ENCODE assay signal across 10 cellular contexts in genomic region chr13:76383671-76384461, GRCh38.
DNase-seq lines count a peak whose midpoint lies in the region; ATAC-seq, FAIRE-seq and TF ChIP-seq lines count a peak whose summit lies in the region.
"Had no signal": no experiment of that assay in that cellular context is flagged by ENCODE, and none has a peak within 500 bp of the region (broad histone marks: within the 10 kb centered on the region; RNA-seq: fewer than 3 reads in every experiment).

No MANE protein-coding gene starts in this region.

- DNase-seq in HFFc6, result peak; percentile 73
- DNase-seq in fibroblast of villous mesenchyme (ENCODE audit: low read depth), result peak; percentile 96
- DNase-seq in small intestine, result peak; percentile 5
- DNase-seq in GM10248 (ENCODE audit: extremely low spot score), result no peak
- no peak for DNase-seq in mesenteric fat pad (ENCODE audit: low spot score)
- DNase-seq: activated naive CD8-positive, alpha-beta T cell treated with anti-CD3 and anti-CD28 coated beads, Interleukin-2, amount 10 ng/mL, durations not matched to agents 7 days and 5 days; T-helper 1 cell had no signal

- no peak overlapping the region for H3K27ac ChIP-seq in small intestine (ENCODE audit: low read depth in 1 of 2, low read length in 1 of 2)

- WGBS in small intestine, 3 donors, result 34 to 58% (median 51%) methylated on average over 2 of the region's 2 CpGs

- CTCF ChIA-PET in GM10248 (lab: Yijun Ruan, JAX), result no interaction called here

- no peaks in the 10 kb centered on the region for H3K27me3 ChIP-seq in small intestine (ENCODE audit: control insufficient read depth in 2 of 2, insufficient read depth in 2 of 2, low read length in 2 of 2)

- no peaks in the 10 kb centered on the region; the same call in 1 of the 2 replicates for H3K9me3 Mint-ChIP-seq in HFFc6
- H3K9me3 Mint-ChIP-seq: activated naive CD8-positive, alpha-beta T cell treated with anti-CD3 and anti-CD28 coated beads, Interleukin-2, amount 10 ng/mL, durations not matched to agents 7 days and 5 days had no signal

- H3K4me1 Mint-ChIP-seq in HFFc6 (ENCODE audit: low read depth), result peaks cover 16% of the 10 kb centered on the region
- H3K4me1 Mint-ChIP-seq: activated naive CD8-positive, alpha-beta T cell treated with anti-CD3 and anti-CD28 coated beads, Interleukin-2, amount 10 ng/mL, durations not matched to agents 7 days and 5 days had no signal

- H3K4me1 ChIP-seq in small intestine (ENCODE audit: control insufficient read depth in 2 of 2, insufficient read depth in 1 of 2, low read depth in 1 of 2, low read length in 1 of 2), result no peaks in the 10 kb centered on the region

- peak overlapping the region; percentile 2; the same call in 1 of the 2 replicates for H3K27ac Mint-ChIP-seq in HFFc6
- H3K27ac Mint-ChIP-seq: activated naive CD8-positive, alpha-beta T cell treated with anti-CD3 and anti-CD28 coated beads, Interleukin-2, amount 10 ng/mL, durations not matched to agents 7 days and 5 days had no signal

- peak; percentile 79 for ATAC-seq in SK-N-SH treated with all-trans-retinoic acid at 6 μM for 48 hours
- ATAC-seq in HG03196 (IDR thresholded peaks at IDR 0.05; ENCODE audit: unreplicated experiment), result no peak
- no peak for ATAC-seq in GM19397 (IDR thresholded peaks at IDR 0.05; ENCODE audit: unreplicated experiment)

- no peak overlapping the region for H3K4me3 ChIP-seq in fibroblast of villous mesenchyme (ENCODE audit: low read depth, low read length)
- H3K4me3 ChIP-seq in small intestine (ENCODE audit: low read depth in 1 of 2, low read length in 2 of 2), result no peak overlapping the region

- no peak overlapping the region for H3K4me3 Mint-ChIP-seq in HFFc6
- H3K4me3 Mint-ChIP-seq: activated naive CD8-positive, alpha-beta T cell treated with anti-CD3 and anti-CD28 coated beads, Interleukin-2, amount 10 ng/mL, durations not matched to agents 7 days and 5 days had no signal

- no peak for FAIRE-seq in small intestine (lab: Jason Lieb, UNC)

- no peak for TF ChIP-seq CTCF in HFFc6 (IDR thresholded peaks at IDR 0.05)
- TF ChIP-seq CTCF in fibroblast of villous mesenchyme (IDR thresholded peaks at IDR 0.05; ENCODE audit: insufficient read depth, low read depth, low read length), result no peak
- no peak for TF ChIP-seq CTCF in GM10248 (IDR thresholded peaks at IDR 0.05; ENCODE audit: control extremely low read depth, extremely low read depth, low read depth, missing control alignments)

- H3K9me3 ChIP-seq in small intestine (ENCODE audit: control insufficient read depth, low read depth), result no peaks in the 10 kb centered on the region

- peaks cover 3% of the 10 kb centered on the region; the same call in 1 of the 2 replicates for H3K27me3 Mint-ChIP-seq in HFFc6 (ENCODE audit: insufficient read depth)
- H3K27me3 Mint-ChIP-seq: activated naive CD8-positive, alpha-beta T cell treated with anti-CD3 and anti-CD28 coated beads, Interleukin-2, amount 10 ng/mL, durations not matched to agents 7 days and 5 days had no signal

- no peaks in the 10 kb centered on the region for H3K36me3 ChIP-seq in small intestine (ENCODE audit: control insufficient read depth in 2 of 2, insufficient read depth in 2 of 2, low read length in 2 of 2)

- H3K36me3 Mint-ChIP-seq in HFFc6 (ENCODE audit: low read depth), result no peaks in the 10 kb centered on the region
- H3K36me3 Mint-ChIP-seq: activated naive CD8-positive, alpha-beta T cell treated with anti-CD3 and anti-CD28 coated beads, Interleukin-2, amount 10 ng/mL, durations not matched to agents 7 days and 5 days had no signal

- POLR2A ChIA-PET in GM10248 (lab: Yijun Ruan, JAX), result no interaction called here

TF ChIP-seq in SK-N-SH treated with all-trans-retinoic acid at 6 μM for 48 hours, 23 proteins besides CTCF, POLR2A, EP300 and RAD21 (continues in another document):
- TF ChIP-seq CSRNP3 (CRISPR knock-in tag; IDR thresholded peaks at IDR 0.05), result no peak
- peak; percentile 47; the same call in 1 of the 2 replicates for TF ChIP-seq TCF4 (CRISPR knock-in tag; IDR thresholded peaks at IDR 0.05; ENCODE audit: borderline replicate concordance)
- no peak for TF ChIP-seq ZFP30 (CRISPR knock-in tag; IDR thresholded peaks at IDR 0.05)
- no peak for TF ChIP-seq SNAI2 (CRISPR knock-in tag; IDR thresholded peaks at IDR 0.05)
- no peak for TF ChIP-seq CSDC2 (CRISPR knock-in tag; IDR thresholded peaks at IDR 0.05)
- no peak for TF ChIP-seq ZFP3 (CRISPR knock-in tag; IDR thresholded peaks at IDR 0.05)
- no peak for TF ChIP-seq ESRRG (CRISPR knock-in tag; IDR thresholded peaks at IDR 0.05)
- no peak for TF ChIP-seq RARB (CRISPR knock-in tag; IDR thresholded peaks at IDR 0.05)
- TF ChIP-seq TSHZ2 (CRISPR knock-in tag; IDR thresholded peaks at IDR 0.05), result peak; percentile 68; the same call in 1 of the 2 replicates
- TF ChIP-seq ISL1 (CRISPR knock-in tag; IDR thresholded peaks at IDR 0.05), result no peak
- TF ChIP-seq BACH2 (CRISPR knock-in tag; IDR thresholded peaks at IDR 0.05; ENCODE audit: borderline replicate concordance), result no peak
- TF ChIP-seq GLIS3 (CRISPR knock-in tag; IDR thresholded peaks at IDR 0.05), result no peak
- no peak for TF ChIP-seq POU6F1 (CRISPR knock-in tag; IDR thresholded peaks at IDR 0.05; ENCODE audit: borderline replicate concordance, low read depth)
- TF ChIP-seq ZNF70 (CRISPR knock-in tag; IDR thresholded peaks at IDR 0.05), result no peak
- no peak for TF ChIP-seq ZC3H10 (CRISPR knock-in tag; IDR thresholded peaks at IDR 0.05)
- TF ChIP-seq OSR1 (CRISPR knock-in tag; IDR thresholded peaks at IDR 0.05), result no peak
- no peak for TF ChIP-seq ARNTL (CRISPR knock-in tag; IDR thresholded peaks at IDR 0.05; ENCODE audit: borderline replicate concordance, low read depth)
- TF ChIP-seq PATZ1 (CRISPR knock-in tag; IDR thresholded peaks at IDR 0.05; ENCODE audit: borderline replicate concordance), result no peak

Comparison
In these comparisons a context has a peak if more than half of its experiments do, and no peak if none do; other contexts are left out.
1. DNase-seq: peak in HFFc6 (single experiment), fibroblast of villous mesenchyme (single experiment) and small intestine (single experiment); none in GM10248 (single experiment) and mesenteric fat pad (single experiment).